8 cellular contexts compared by ENCODE assay signal in the genomic region with DNA sequence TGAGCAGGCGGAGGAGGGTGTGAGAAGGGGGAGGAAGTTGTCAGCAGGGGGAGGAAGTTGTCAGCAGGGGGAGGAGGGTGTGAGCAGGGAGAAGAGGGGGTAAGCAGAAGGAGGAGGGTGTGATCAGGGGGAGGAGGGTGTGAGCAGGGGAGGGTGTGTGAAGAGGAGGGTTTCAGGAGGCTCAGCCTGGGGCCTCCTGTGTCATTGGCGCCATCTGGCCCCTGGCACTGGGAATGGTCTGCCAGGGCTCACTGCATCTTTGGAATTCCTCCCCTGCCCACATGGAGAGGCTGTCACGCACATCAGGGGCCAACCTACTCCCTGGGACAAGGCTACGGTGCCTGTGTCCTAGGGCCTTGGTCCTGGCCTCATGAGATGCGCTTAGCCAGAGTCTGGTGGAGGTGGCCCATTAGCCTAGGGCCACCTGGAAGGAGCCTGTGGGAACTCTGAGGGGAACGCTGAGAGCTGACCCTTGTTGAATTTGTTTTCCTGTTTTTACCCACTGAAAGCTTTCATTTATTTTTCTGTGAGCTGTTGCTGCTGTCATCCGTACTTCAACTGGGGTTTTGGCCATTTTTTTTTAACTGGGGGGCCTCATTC. TPM values are rescaled to one million over a fixed set of nuclear protein-coding genes. Genes with fewer than 3 reads are reported as not detected.
DNase-seq lines count a peak whose midpoint lies in the region; ATAC-seq lines count a peak whose summit lies in the region.

No MANE protein-coding gene starts in this region.

- no peaks in the 10 kb centered on the region for H3K36me3 Mint-ChIP-seq in activated naive CD8-positive, alpha-beta T cell treated with anti-CD3 and anti-CD28 coated beads, Interleukin-2, amount 10 ng/mL, durations not matched to agents 7 days and 5 days
- no peaks in the 10 kb centered on the region for H3K36me3 Mint-ChIP-seq in activated naive CD8-positive, alpha-beta T cell treated with anti-CD3 and anti-CD28 coated beads for 36 hours

- peaks cover 39% of the 10 kb centered on the region for H3K27me3 Mint-ChIP-seq in activated naive CD8-positive, alpha-beta T cell treated with anti-CD3 and anti-CD28 coated beads, Interleukin-2, amount 10 ng/mL, durations not matched to agents 7 days and 5 days
- peaks cover 9% of the 10 kb centered on the region for H3K27me3 Mint-ChIP-seq in activated naive CD8-positive, alpha-beta T cell treated with anti-CD3 and anti-CD28 coated beads for 36 hours

- H3K27ac Mint-ChIP-seq in activated naive CD8-positive, alpha-beta T cell treated with anti-CD3 and anti-CD28 coated beads, Interleukin-2, amount 10 ng/mL, durations not matched to agents 7 days and 5 days: peak overlapping the region; percentile 42
- no peak overlapping the region for H3K27ac Mint-ChIP-seq in activated naive CD8-positive, alpha-beta T cell treated with anti-CD3 and anti-CD28 coated beads for 36 hours

- no peak for DNase-seq in activated naive CD8-positive, alpha-beta T cell treated with anti-CD3 and anti-CD28 coated beads, Interleukin-2, amount 10 ng/mL, durations not matched to agents 7 days and 5 days
- DNase-seq in activated naive CD8-positive, alpha-beta T cell treated with anti-CD3 and anti-CD28 coated beads for 36 hours: no peak
- peak; percentile 79 for DNase-seq in NCI-H1694 (lab: John Stamatoyannopoulos, UW)
- peak; percentile 31 to 46 for DNase-seq in activated T-cell treated with anti-CD3 and anti-CD28 coated beads, Interleukin-2, amount 50 U/mL, for 48 hours
- DNase-seq in iPS-NIHi11 (ENCODE audit: low spot score): peak; percentile 74
- DNase-seq in stimulated activated CD4-positive, alpha-beta T cell treated with anti-CD3 and anti-CD28 coated beads, Interleukin-12 subunit alpha, Interleukin-12 subunit beta, amount 100 ng/mL, for 4 hours: no peak

- peaks cover 1% of the 10 kb centered on the region for H3K9me3 Mint-ChIP-seq in activated naive CD8-positive, alpha-beta T cell treated with anti-CD3 and anti-CD28 coated beads, Interleukin-2, amount 10 ng/mL, durations not matched to agents 7 days and 5 days
- no peaks in the 10 kb centered on the region for H3K9me3 Mint-ChIP-seq in activated naive CD8-positive, alpha-beta T cell treated with anti-CD3 and anti-CD28 coated beads for 36 hours

- ATAC-seq in activated naive CD8-positive, alpha-beta T cell treated with anti-CD3 and anti-CD28 coated beads, Interleukin-2, amount 10 ng/mL, durations not matched to agents 7 days and 5 days (ENCODE audit: low read depth): no peak
- ATAC-seq in GM21367 (IDR thresholded peaks at IDR 0.05; ENCODE audit: unreplicated experiment): no peak
- no peak for ATAC-seq in HG02678 (IDR thresholded peaks at IDR 0.05; ENCODE audit: unreplicated experiment)

- POLR2A ChIA-PET in activated naive CD8-positive, alpha-beta T cell treated with anti-CD3 and anti-CD28 coated beads, Interleukin-2, amount 10 ng/mL, durations not matched to agents 7 days and 5 days (lab: Charles Lee): no interaction called here

- H3K4me3 Mint-ChIP-seq in activated naive CD8-positive, alpha-beta T cell treated with anti-CD3 and anti-CD28 coated beads, Interleukin-2, amount 10 ng/mL, durations not matched to agents 7 days and 5 days: no peak overlapping the region
- no peak overlapping the region for H3K4me3 Mint-ChIP-seq in activated naive CD8-positive, alpha-beta T cell treated with anti-CD3 and anti-CD28 coated beads for 36 hours

- peaks cover 7% of the 10 kb centered on the region for H3K4me1 Mint-ChIP-seq in activated naive CD8-positive, alpha-beta T cell treated with anti-CD3 and anti-CD28 coated beads, Interleukin-2, amount 10 ng/mL, durations not matched to agents 7 days and 5 days
- peaks cover 2% of the 10 kb centered on the region for H3K4me1 Mint-ChIP-seq in activated naive CD8-positive, alpha-beta T cell treated with anti-CD3 and anti-CD28 coated beads for 36 hours

RNA-seq across cellular contexts. Expression of gene CAMK2B, which starts 18.0 kb away (rescaled TPM):
- total RNA-seq in activated naive CD8-positive, alpha-beta T cell treated with anti-CD3 and anti-CD28 coated beads, Interleukin-2, amount 10 ng/mL, durations not matched to agents 7 days and 5 days: under 1 TPM in 1 of 2 experiments, not detected in 1; 0.11 TPM
- under 1 TPM; 0.62 to 0.97 TPM for total RNA-seq in activated naive CD8-positive, alpha-beta T cell treated with anti-CD3 and anti-CD28 coated beads for 36 hours

Comparison
In these comparisons a context has a peak if more than half of its experiments do, and no peak if none do; other contexts are left out.
1. DNase-seq: peak in NCI-H1694 (single experiment), activated T-cell treated with anti-CD3 and anti-CD28 coated beads, Interleukin-2, amount 50 U/mL, for 48 hours (2 of 2) and iPS-NIHi11 (single experiment); none in activated naive CD8-positive, alpha-beta T cell treated with anti-CD3 and anti-CD28 coated beads, Interleukin-2, amount 10 ng/mL, durations not matched to agents 7 days and 5 days (single experiment), activated naive CD8-positive, alpha-beta T cell treated with anti-CD3 and anti-CD28 coated beads for 36 hours (single experiment) and stimulated activated CD4-positive, alpha-beta T cell treated with anti-CD3 and anti-CD28 coated beads, Interleukin-12 subunit alpha, Interleukin-12 subunit beta, amount 100 ng/mL, for 4 hours (single experiment).